ENCODE assay signal across 18 cellular contexts in the genomic region with DNA sequence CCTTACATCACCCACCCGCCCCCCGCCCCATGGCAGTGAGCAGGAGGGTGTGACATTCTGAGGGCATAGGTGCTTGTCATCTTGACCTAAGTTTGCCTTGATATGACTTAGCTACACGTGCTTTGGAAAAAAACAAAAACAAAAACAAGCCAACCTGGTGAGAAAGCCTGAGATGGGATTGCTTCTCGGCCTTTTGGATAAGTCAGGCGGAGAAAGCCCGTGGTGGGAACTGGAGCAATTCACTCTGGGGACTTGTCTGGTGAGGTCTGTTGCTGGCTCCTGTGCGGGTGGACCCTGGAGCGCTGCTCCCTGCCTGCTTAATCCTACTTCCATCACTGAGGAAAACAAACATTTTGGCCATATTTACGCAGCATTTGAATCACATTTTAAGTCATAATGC.
"Had no signal": no experiment of that assay in that cellular context is flagged by ENCODE, and none has a peak within 500 bp of the region (broad histone marks: within the 10 kb centered on the region; RNA-seq: fewer than 3 reads in every experiment).

No MANE protein-coding gene starts in this region.

- H3K27ac Mint-ChIP-seq: naive thymus-derived CD4-positive, alpha-beta T cell; stimulated activated memory B cell treated with anti-CD40 and anti-IgM and Interleukin-4, amounts not matched to agents 10 μg/mL and 1 μg/mL and 100 μg/mL, for 72 hours; stimulated activated naive CD8-positive, alpha-beta T cell treated with anti-CD3 and anti-CD28 coated beads, Interleukin-15, Interleukin-2, amounts not matched to agents 100 ng/mL and 50 ng/mL, for 24 hours had no signal

- H3K27me3 ChIP-seq: gastrocnemius medialis, heart right ventricle, upper lobe of right lung, vagina had no signal

- DNase-seq: effector CD4-positive, alpha-beta T cell; gastrocnemius medialis; heart right ventricle; islet precursor cell; left cardiac atrium; naive thymus-derived CD4-positive, alpha-beta T cell; right cardiac atrium; stimulated activated CD4-positive, alpha-beta T cell treated with anti-CD3 and anti-CD28 coated beads, Interleukin-15, amount 100 ng/mL, for 24 hours; stimulated activated CD4-positive, alpha-beta T cell treated with anti-CD3 and anti-CD28 coated beads, Interleukin-1b, Interleukin-23, amount 100 ng/mL, for 48 hours; stimulated activated CD4-positive, alpha-beta T cell treated with anti-CD3 and anti-CD28 coated beads, Interleukin-4, amount 100 ng/mL, for 24 hours; tibial artery; upper lobe of right lung had no signal

- H3K9me3 Mint-ChIP-seq: naive thymus-derived CD4-positive, alpha-beta T cell; neural crest cell; stimulated activated memory B cell treated with anti-CD40 and anti-IgM and Interleukin-4, amounts not matched to agents 10 μg/mL and 1 μg/mL and 100 μg/mL, for 72 hours; stimulated activated naive CD8-positive, alpha-beta T cell treated with anti-CD3 and anti-CD28 coated beads, Interleukin-15, Interleukin-2, amounts not matched to agents 100 ng/mL and 50 ng/mL, for 24 hours had no signal

- H3K4me3 Mint-ChIP-seq: naive thymus-derived CD4-positive, alpha-beta T cell; neural crest cell; stimulated activated memory B cell treated with anti-CD40 and anti-IgM and Interleukin-4, amounts not matched to agents 10 μg/mL and 1 μg/mL and 100 μg/mL, for 72 hours; stimulated activated naive CD8-positive, alpha-beta T cell treated with anti-CD3 and anti-CD28 coated beads, Interleukin-15, Interleukin-2, amounts not matched to agents 100 ng/mL and 50 ng/mL, for 24 hours had no signal

- H3K9me3 ChIP-seq: gastrocnemius medialis, heart right ventricle, tibial artery, upper lobe of right lung, vagina had no signal

- H3K4me1 Mint-ChIP-seq: stimulated activated memory B cell treated with anti-CD40 and anti-IgM and Interleukin-4, amounts not matched to agents 10 μg/mL and 1 μg/mL and 100 μg/mL, for 72 hours had no signal

- H3K36me3 Mint-ChIP-seq: naive thymus-derived CD4-positive, alpha-beta T cell; stimulated activated memory B cell treated with anti-CD40 and anti-IgM and Interleukin-4, amounts not matched to agents 10 μg/mL and 1 μg/mL and 100 μg/mL, for 72 hours had no signal

- H3K4me1 ChIP-seq: gastrocnemius medialis, tibial artery, upper lobe of right lung, vagina had no signal

- H3K36me3 ChIP-seq: gastrocnemius medialis, heart right ventricle, tibial artery, upper lobe of right lung, vagina had no signal

- H3K4me3 ChIP-seq: coronary artery, gastrocnemius medialis, heart right ventricle, lung, tibial artery, upper lobe of right lung, vagina had no signal

- H3K27ac ChIP-seq: coronary artery, gastrocnemius medialis, heart right ventricle, tibial artery, upper lobe of right lung, vagina had no signal
